20 cellular contexts compared by ENCODE assay signal in the genomic region with DNA sequence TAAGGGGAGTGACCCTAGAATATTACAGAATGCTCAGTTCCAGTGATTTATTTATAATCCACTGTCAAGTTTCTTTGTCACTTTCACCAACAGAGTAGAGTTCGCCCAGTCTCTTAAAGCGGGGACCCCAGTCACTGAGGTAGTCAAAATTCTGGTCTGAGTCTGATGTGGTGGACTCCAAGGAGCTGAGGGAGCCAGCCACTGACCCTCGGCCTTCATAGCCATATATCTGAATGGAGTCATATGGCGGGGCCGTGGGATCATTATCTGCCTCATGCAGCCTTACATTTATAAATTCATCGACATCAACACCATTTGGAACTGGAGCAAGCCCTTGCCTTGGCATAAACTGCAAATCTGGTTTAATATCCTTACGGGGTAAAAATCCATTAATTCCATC.
"Had no signal": no experiment of that assay in that cellular context is flagged by ENCODE, and none has a peak within 500 bp of the region (broad histone marks: within the 10 kb centered on the region; RNA-seq: fewer than 3 reads in every experiment).

No MANE protein-coding gene starts in this region.

- ATAC-seq: left cardiac atrium, left colon, left lobe of liver, left lung, lower lobe of right lung, mucosa of descending colon had no signal

- FAIRE-seq: islet of Langerhans, keratinocyte, kidney had no signal

- DNase-seq: hippocampal formation, hypothalamus, immature natural killer cell, islet precursor cell, kidney, kidney glomerular epithelial cell, left cardiac atrium, left colon, left lung, left ventricle myocardium inferior, lower lobe of right lung, mammary epithelial cell, mesenchymal stem cell, mesendoderm, midbrain, mucosa of descending colon, naive B cell had no signal
